Comparison of ENCODE assay signal across 30 cellular contexts in the genomic region with DNA sequence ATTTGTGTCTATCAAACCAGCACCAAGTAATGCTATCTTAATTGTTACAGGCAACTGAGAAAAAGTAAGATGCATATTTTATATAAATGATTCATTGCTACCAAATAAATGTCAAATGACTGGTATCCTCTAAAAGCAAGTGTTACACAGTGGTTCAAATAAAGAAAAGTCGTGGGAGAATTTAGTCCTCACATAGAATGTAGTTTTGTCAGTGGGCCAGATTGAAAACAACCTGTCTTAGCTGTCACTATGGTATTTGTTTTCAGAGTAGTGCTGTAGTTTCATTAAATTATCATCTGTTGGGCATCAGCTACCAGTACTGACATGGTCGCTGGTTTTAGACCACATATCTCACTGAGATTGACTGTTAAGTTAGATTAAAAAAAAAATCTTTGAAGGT. TPM values are rescaled to one million over a fixed set of nuclear protein-coding genes. Genes with fewer than 3 reads are reported as not detected.
DNase-seq lines count a peak whose midpoint lies in the region; ATAC-seq and TF ChIP-seq lines count a peak whose summit lies in the region.
"Had no signal": no experiment of that assay in that cellular context is flagged by ENCODE, and none has a peak within 500 bp of the region (broad histone marks: within the 10 kb centered on the region; RNA-seq: fewer than 3 reads in every experiment).

No MANE protein-coding gene starts in this region.

- H3K4me3 Mint-ChIP-seq in activated CD8-positive, alpha-beta T cell treated with anti-CD3 and anti-CD28 coated beads for 36 hours: peak overlapping the region; percentile 6
- H3K4me3 Mint-ChIP-seq in activated CD8-positive, alpha-beta T cell treated with anti-CD3 and anti-CD28 coated beads, Interleukin-2, amount 10 ng/mL, durations not matched to agents 7 days and 5 days: no peak overlapping the region
- H3K4me3 Mint-ChIP-seq in central memory CD8-positive, alpha-beta T cell: no peak overlapping the region
- peak overlapping the region; percentile 42 for H3K4me3 Mint-ChIP-seq in stimulated activated naive CD8-positive, alpha-beta T cell treated with anti-CD3 and anti-CD28 coated beads, Interleukin-15, Interleukin-2, amounts not matched to agents 100 ng/mL and 50 ng/mL, for 24 hours
- H3K4me3 Mint-ChIP-seq: activated naive CD8-positive, alpha-beta T cell treated with anti-CD3 and anti-CD28 coated beads, Interleukin-2, amount 10 ng/mL, durations not matched to agents 7 days and 5 days; CD4-positive, alpha-beta memory T cell; stimulated activated naive B cell treated with anti-CD40 and anti-IgM and Interleukin-4, amounts not matched to agents 10 μg/mL and 1 μg/mL and 100 μg/mL, for 72 hours; T-cell had no signal

- H3K27ac Mint-ChIP-seq in activated CD8-positive, alpha-beta T cell treated with anti-CD3 and anti-CD28 coated beads for 36 hours: peak overlapping the region; percentile 56
- H3K27ac Mint-ChIP-seq in activated CD8-positive, alpha-beta T cell treated with anti-CD3 and anti-CD28 coated beads, Interleukin-2, amount 10 ng/mL, durations not matched to agents 7 days and 5 days: no peak overlapping the region
- peak overlapping the region; percentile 79 for H3K27ac Mint-ChIP-seq in central memory CD8-positive, alpha-beta T cell (ENCODE audit: low read depth)
- peak overlapping the region; percentile 87 for H3K27ac Mint-ChIP-seq in stimulated activated naive CD8-positive, alpha-beta T cell treated with anti-CD3 and anti-CD28 coated beads, Interleukin-15, Interleukin-2, amounts not matched to agents 100 ng/mL and 50 ng/mL, for 24 hours
- H3K27ac Mint-ChIP-seq: activated naive CD8-positive, alpha-beta T cell treated with anti-CD3 and anti-CD28 coated beads, Interleukin-2, amount 10 ng/mL, durations not matched to agents 7 days and 5 days; stimulated activated naive B cell treated with anti-CD40 and anti-IgM and Interleukin-4, amounts not matched to agents 10 μg/mL and 1 μg/mL and 100 μg/mL, for 72 hours; T-cell had no signal

- intact Hi-C loops in activated CD8-positive, alpha-beta T cell treated with anti-CD3 and anti-CD28 coated beads for 36 hours (cut with micrococcal nuclease): no loop called here

- H3K4me1 ChIP-seq in SK-N-SH (ENCODE audit: control insufficient read depth in 1 of 2, insufficient read depth in 2 of 2, low read depth in 1 of 2, low read length in 1 of 2): no peaks in the 10 kb centered on the region
- H3K4me1 ChIP-seq: A549, esophagus squamous epithelium, heart right ventricle, prostate gland, SJCRH30, testis, uterus had no signal

- no peak for TF ChIP-seq RAD21 in SK-N-SH (IDR thresholded peaks at IDR 0.05; ENCODE audit: low read length)

- TF ChIP-seq CTCF in activated CD8-positive, alpha-beta T cell treated with anti-CD3 and anti-CD28 coated beads for 36 hours (IDR thresholded peaks at IDR 0.05): no peak
- no peak for TF ChIP-seq CTCF in SK-N-SH (IDR thresholded peaks at IDR 0.05)

- H3F3A ChIP-seq in SK-N-SH (replicated peaks; ENCODE audit: insufficient read depth): peaks cover 4% of the 10 kb centered on the region

- no peaks in the 10 kb centered on the region for H4K20me1 ChIP-seq in SK-N-SH (ENCODE audit: insufficient read depth)

- WGBS in SK-N-SH (ENCODE audit: low lambda C conversion rate): 28% methylated on average over 2 of the region's 2 CpGs

- POLR2A ChIA-PET in activated CD8-positive, alpha-beta T cell treated with anti-CD3 and anti-CD28 coated beads for 36 hours (lab: Charles Lee): interaction anchor here (1.2 kb wide), 1 partner anchor 9 kb away, joined by 3 read pairs; no protein-coding TSS in a partner anchor
- POLR2A ChIA-PET in activated CD8-positive, alpha-beta T cell treated with anti-CD3 and anti-CD28 coated beads, Interleukin-2, amount 10 ng/mL, durations not matched to agents 7 days and 5 days (lab: Charles Lee): interaction anchor here (1.8 kb wide), 1 partner anchor 9 kb away, joined by 15 read pairs; a partner anchor contains a TSS
- POLR2A ChIA-PET in SK-N-SH (lab: Yijun Ruan, JAX): no interaction called here

- DNase-seq in activated CD8-positive, alpha-beta T cell treated with anti-CD3 and anti-CD28 coated beads for 36 hours: no peak
- DNase-seq in activated CD8-positive, alpha-beta T cell treated with anti-CD3 and anti-CD28 coated beads, Interleukin-2, amount 10 ng/mL, durations not matched to agents 7 days and 5 days: no peak
- DNase-seq in SK-N-SH: no peak
- no peak for DNase-seq in central memory CD8-positive, alpha-beta T cell (ENCODE audit: low spot score in 2 of 2)
- no peak for DNase-seq in NK-92 (lab: John Stamatoyannopoulos, UW; ENCODE audit: unreplicated experiment)
- no peak for DNase-seq in NCI-H524 treated with DMSO at 0.1 percent for 48 hours (lab: John Stamatoyannopoulos, UW)
- no peak for DNase-seq in DMS53 treated with DMSO at 0.1 percent for 48 hours (lab: John Stamatoyannopoulos, UW; ENCODE audit: unreplicated experiment)
- DNase-seq: activated CD4-positive, CD25-positive, alpha-beta regulatory T cell treated with anti-CD3 and anti-CD28 coated beads, Interleukin-2, amount 50 U/mL, for 72 hours; activated naive CD8-positive, alpha-beta T cell treated with anti-CD3 and anti-CD28 coated beads, Interleukin-2, amount 10 ng/mL, durations not matched to agents 7 days and 5 days; CD4-positive, alpha-beta memory T cell; EL; esophagus squamous epithelium; foreskin melanocyte; heart right ventricle; mesenchymal stem cell; MV-4-11; NCI-H146; NCI-H524; SJCRH30; stimulated activated CD4-positive, alpha-beta T cell treated with anti-CD3 and anti-CD28 coated beads, Interleukin-4, amount 100 ng/mL, for 24 hours; stimulated activated naive B cell treated with anti-CD40 and anti-IgM and Interleukin-4, amounts not matched to agents 10 μg/mL and 1 μg/mL and 100 μg/mL, for 72 hours; T-cell; testis; uterus had no signal

- no peaks in the 10 kb centered on the region for H3K79me2 ChIP-seq in SK-N-SH (ENCODE audit: insufficient read depth)

- H3K9me3 Mint-ChIP-seq in activated CD8-positive, alpha-beta T cell treated with anti-CD3 and anti-CD28 coated beads for 36 hours: peaks cover 7% of the 10 kb centered on the region
- peaks cover 9% of the 10 kb centered on the region for H3K9me3 Mint-ChIP-seq in activated CD8-positive, alpha-beta T cell treated with anti-CD3 and anti-CD28 coated beads, Interleukin-2, amount 10 ng/mL, durations not matched to agents 7 days and 5 days (ENCODE audit: insufficient read depth)
- H3K9me3 Mint-ChIP-seq in central memory CD8-positive, alpha-beta T cell: no peaks in the 10 kb centered on the region
- H3K9me3 Mint-ChIP-seq in stimulated activated naive CD8-positive, alpha-beta T cell treated with anti-CD3 and anti-CD28 coated beads, Interleukin-15, Interleukin-2, amounts not matched to agents 100 ng/mL and 50 ng/mL, for 24 hours: peaks cover 4% of the 10 kb centered on the region

- peak; percentile 68 for ATAC-seq in activated CD8-positive, alpha-beta T cell treated with anti-CD3 and anti-CD28 coated beads for 36 hours
- ATAC-seq in activated CD8-positive, alpha-beta T cell treated with anti-CD3 and anti-CD28 coated beads, Interleukin-2, amount 10 ng/mL, durations not matched to agents 7 days and 5 days: no peak
- no peak for ATAC-seq in central memory CD8-positive, alpha-beta T cell (replicated peaks; ENCODE audit: extremely low read depth, poor library complexity, severe bottlenecking)
- ATAC-seq: A549; heart right ventricle; sciatic nerve; stimulated activated naive B cell treated with anti-CD40 and anti-IgM and Interleukin-4, amounts not matched to agents 10 μg/mL and 1 μg/mL and 100 μg/mL, for 72 hours; T-cell had no signal

- H3K27me3 Mint-ChIP-seq in activated CD8-positive, alpha-beta T cell treated with anti-CD3 and anti-CD28 coated beads for 36 hours: peaks cover 3% of the 10 kb centered on the region
- no peaks in the 10 kb centered on the region for H3K27me3 Mint-ChIP-seq in activated CD8-positive, alpha-beta T cell treated with anti-CD3 and anti-CD28 coated beads, Interleukin-2, amount 10 ng/mL, durations not matched to agents 7 days and 5 days (ENCODE audit: low read depth)
- no peaks in the 10 kb centered on the region for H3K27me3 Mint-ChIP-seq in central memory CD8-positive, alpha-beta T cell
- H3K27me3 Mint-ChIP-seq in stimulated activated naive CD8-positive, alpha-beta T cell treated with anti-CD3 and anti-CD28 coated beads, Interleukin-15, Interleukin-2, amounts not matched to agents 100 ng/mL and 50 ng/mL, for 24 hours: no peaks in the 10 kb centered on the region

- no peak overlapping the region for H3K27ac ChIP-seq in SK-N-SH (ENCODE audit: low read depth in 2 of 2, low read length in 1 of 2)
- H3K27ac ChIP-seq: A549, esophagus squamous epithelium, heart right ventricle, KMS-11, neutrophil, prostate gland, SJCRH30, testis, uterus had no signal

- no peaks in the 10 kb centered on the region for H3K36me3 ChIP-seq in SK-N-SH (replicated peaks in 1 of 2; ENCODE audit: control insufficient read depth in 1 of 2, insufficient read depth in 2 of 2, low read length in 1 of 2)
- H3K36me3 ChIP-seq: esophagus squamous epithelium, heart right ventricle, neutrophil, prostate gland, SJCRH30, uterus had no signal

- no peak overlapping the region for H3K4me2 ChIP-seq in SK-N-SH
- H3K4me2 ChIP-seq: A549, KMS-11 had no signal

- H3K4me3 ChIP-seq in SK-N-SH (ENCODE audit: low read depth in 2 of 2, low read length in 1 of 2): no peak overlapping the region
- H3K4me3 ChIP-seq: A549, esophagus squamous epithelium, heart right ventricle, prostate gland, SJCRH30, testis, uterus had no signal

- no peak overlapping the region for H3K9ac ChIP-seq in SK-N-SH
- H3K9ac ChIP-seq: KMS-11 had no signal

- H3K36me3 Mint-ChIP-seq in activated CD8-positive, alpha-beta T cell treated with anti-CD3 and anti-CD28 coated beads for 36 hours (ENCODE audit: low read depth): no peaks in the 10 kb centered on the region
- peaks cover 16% of the 10 kb centered on the region for H3K36me3 Mint-ChIP-seq in activated CD8-positive, alpha-beta T cell treated with anti-CD3 and anti-CD28 coated beads, Interleukin-2, amount 10 ng/mL, durations not matched to agents 7 days and 5 days (ENCODE audit: low read depth)
- peaks cover 4% of the 10 kb centered on the region for H3K36me3 Mint-ChIP-seq in central memory CD8-positive, alpha-beta T cell (ENCODE audit: insufficient read depth)
- H3K36me3 Mint-ChIP-seq in stimulated activated naive CD8-positive, alpha-beta T cell treated with anti-CD3 and anti-CD28 coated beads, Interleukin-15, Interleukin-2, amounts not matched to agents 100 ng/mL and 50 ng/mL, for 24 hours (ENCODE audit: low read depth): peaks cover 4% of the 10 kb centered on the region

- peaks cover 37% of the 10 kb centered on the region for H3K4me1 Mint-ChIP-seq in activated CD8-positive, alpha-beta T cell treated with anti-CD3 and anti-CD28 coated beads for 36 hours (ENCODE audit: low read depth)
- H3K4me1 Mint-ChIP-seq in activated CD8-positive, alpha-beta T cell treated with anti-CD3 and anti-CD28 coated beads, Interleukin-2, amount 10 ng/mL, durations not matched to agents 7 days and 5 days (ENCODE audit: low read depth): peaks cover 48% of the 10 kb centered on the region
- H3K4me1 Mint-ChIP-seq in central memory CD8-positive, alpha-beta T cell: peaks cover 33% of the 10 kb centered on the region
- peaks cover 35% of the 10 kb centered on the region for H3K4me1 Mint-ChIP-seq in stimulated activated naive CD8-positive, alpha-beta T cell treated with anti-CD3 and anti-CD28 coated beads, Interleukin-15, Interleukin-2, amounts not matched to agents 100 ng/mL and 50 ng/mL, for 24 hours (ENCODE audit: low read depth)

- peaks cover 12% of the 10 kb centered on the region for H3K9me3 ChIP-seq in SK-N-SH
- H3K9me3 ChIP-seq: A549, esophagus squamous epithelium, neutrophil, prostate gland, SJCRH30, testis, uterus had no signal

- no peaks in the 10 kb centered on the region for H3K9me2 ChIP-seq in SK-N-SH

- TF ChIP-seq EP300 in SK-N-SH (IDR thresholded peaks at IDR 0.05; ENCODE audit: borderline replicate concordance in 1 of 2, low read depth in 1 of 2, low read length in 1 of 2): no peak

- CTCF ChIA-PET in activated CD8-positive, alpha-beta T cell treated with anti-CD3 and anti-CD28 coated beads for 36 hours (lab: Charles Lee): interaction anchor here (1.3 kb wide), 1 partner anchor 55 kb away, joined by 4 read pairs; no protein-coding TSS in a partner anchor
- CTCF ChIA-PET in activated CD8-positive, alpha-beta T cell treated with anti-CD3 and anti-CD28 coated beads, Interleukin-2, amount 10 ng/mL, durations not matched to agents 7 days and 5 days (lab: Charles Lee): interaction anchor here (1.0 to 1.5 kb wide), 3 partner anchors 10 to 46 kb away, joined by 3 to 6 read pairs (median 3); no protein-coding TSS in a partner anchor
- CTCF ChIA-PET in SK-N-SH (lab: Yijun Ruan, JAX): no interaction called here

- no peaks in the 10 kb centered on the region for H3K27me3 ChIP-seq in SK-N-SH (ENCODE audit: insufficient read depth)
- H3K27me3 ChIP-seq: heart right ventricle, neutrophil, SJCRH30, testis, uterus had no signal

- no peak overlapping the region for H2AFZ ChIP-seq in SK-N-SH (ENCODE audit: low read depth)

RNA-seq across cellular contexts. Expression of a gene that starts 10.2 kb away (rescaled TPM):
- total RNA-seq in activated CD8-positive, alpha-beta T cell treated with anti-CD3 and anti-CD28 coated beads for 36 hours: 10 to 100 TPM; 14.9 to 17.4 TPM
- 10 to 100 TPM; 18.4 to 19.7 TPM for total RNA-seq in activated CD8-positive, alpha-beta T cell treated with anti-CD3 and anti-CD28 coated beads, Interleukin-2, amount 10 ng/mL, durations not matched to agents 7 days and 5 days
- 2.2 and 4.8 TPM in 2 replicates for polyA plus RNA-seq in SK-N-SH (2012; rRNA removed)
- polyA plus RNA-seq in SK-N-SH (2012; cell fraction: cytosol; rRNA removed): 4.2 and 4.8 TPM in 2 replicates
- polyA plus RNA-seq in SK-N-SH (2012; cell fraction: nucleus; rRNA removed): 4.8 and 9.9 TPM in 2 replicates

RNA-seq across cellular contexts. Expression of a gene that starts 54.0 kb away (rescaled TPM):
- total RNA-seq in activated CD8-positive, alpha-beta T cell treated with anti-CD3 and anti-CD28 coated beads for 36 hours: 10 to 100 TPM; 79.4 to 81.0 TPM
- total RNA-seq in activated CD8-positive, alpha-beta T cell treated with anti-CD3 and anti-CD28 coated beads, Interleukin-2, amount 10 ng/mL, durations not matched to agents 7 days and 5 days: 10 to 100 TPM; 47.8 to 51.8 TPM
- 16.0 and 17.4 TPM in 2 replicates for polyA plus RNA-seq in SK-N-SH (2012; rRNA removed)
- polyA plus RNA-seq in SK-N-SH (2012; cell fraction: cytosol; rRNA removed): 19.5 and 20.8 TPM in 2 replicates
- polyA plus RNA-seq in SK-N-SH (2012; cell fraction: nucleus; rRNA removed): 6.3 and 7.3 TPM in 2 replicates

Comparison
In these comparisons a context has a peak if more than half of its experiments do, and no peak if none do; other contexts are left out.
1. H3K4me3 Mint-ChIP-seq: peak in activated CD8-positive, alpha-beta T cell treated with anti-CD3 and anti-CD28 coated beads for 36 hours (single experiment) and stimulated activated naive CD8-positive, alpha-beta T cell treated with anti-CD3 and anti-CD28 coated beads, Interleukin-15, Interleukin-2, amounts not matched to agents 100 ng/mL and 50 ng/mL, for 24 hours (single experiment); none in activated CD8-positive, alpha-beta T cell treated with anti-CD3 and anti-CD28 coated beads, Interleukin-2, amount 10 ng/mL, durations not matched to agents 7 days and 5 days (single experiment) and central memory CD8-positive, alpha-beta T cell (single experiment).